ENCODE assay signal across 8 cellular contexts in genomic region chr9:14846871-14847311, GRCh38.
DNase-seq lines count a peak whose midpoint lies in the region; ATAC-seq and TF ChIP-seq lines count a peak whose summit lies in the region.

No MANE protein-coding gene starts in this region.

- no peak overlapping the region for H3K4me3 ChIP-seq in smooth muscle cell

- whole genome bisulfite sequencing in smooth muscle cell (ENCODE audit: low lambda C conversion rate) = 16% methylated on average over 3 of the region's 3 CpGs

- no peaks in the 10 kb centered on the region for H3K9me3 ChIP-seq in smooth muscle cell (replicated peaks; ENCODE audit: low read depth)

- peaks cover 2% of the 10 kb centered on the region for H3K9me3 Mint-ChIP-seq in activated T-cell treated with anti-CD3 and anti-CD28 coated beads, Interleukin-2, amount 50 U/mL, for 24 hours

- H3F3A ChIP-seq in smooth muscle cell (ENCODE audit: low read depth) = no peaks in the 10 kb centered on the region

- no peak overlapping the region for H3K27ac ChIP-seq in smooth muscle cell (ENCODE audit: low read depth)

- H3K36me3 ChIP-seq in smooth muscle cell (ENCODE audit: low read depth) = no peaks in the 10 kb centered on the region

- no peak overlapping the region for H2AFZ ChIP-seq in smooth muscle cell (ENCODE audit: low read depth)

- H3K79me2 ChIP-seq in smooth muscle cell (ENCODE audit: low read depth) = no peaks in the 10 kb centered on the region

- peak; percentile 51 for TF ChIP-seq CTCF in smooth muscle cell (IDR thresholded peaks at IDR 0.05; ENCODE audit: borderline replicate concordance, insufficient read depth, poor library complexity, severe bottlenecking)

- no peak overlapping the region for H3K4me3 Mint-ChIP-seq in activated T-cell treated with anti-CD3 and anti-CD28 coated beads, Interleukin-2, amount 50 U/mL, for 24 hours

- H4K20me1 ChIP-seq in smooth muscle cell (ENCODE audit: low read depth) = no peaks in the 10 kb centered on the region

- H3K9ac ChIP-seq in smooth muscle cell (ENCODE audit: low read depth) = no peak overlapping the region

- H3K4me2 ChIP-seq in smooth muscle cell = no peak overlapping the region

- no peaks in the 10 kb centered on the region for H3K4me1 Mint-ChIP-seq in activated T-cell treated with anti-CD3 and anti-CD28 coated beads, Interleukin-2, amount 50 U/mL, for 24 hours (ENCODE audit: low read depth)

- ATAC-seq in GM19372 (IDR thresholded peaks at IDR 0.05; ENCODE audit: low read depth, unreplicated experiment) = peak; percentile 97
- ATAC-seq in HG03378 (IDR thresholded peaks at IDR 0.05; ENCODE audit: unreplicated experiment) = peak; percentile 96

- H3K27ac Mint-ChIP-seq in activated T-cell treated with anti-CD3 and anti-CD28 coated beads, Interleukin-2, amount 50 U/mL, for 24 hours = no peak overlapping the region

- intact Hi-C loops in head of caudate nucleus (cut with DNase I) = no loop called here

- in situ Hi-C loops in Caki2 (cut with HindIII; ENCODE audit: low pct_unique_long_range_greater_than_20kb, low sequenced_read_pairs) = no loop called here

- H3K27me3 Mint-ChIP-seq in activated T-cell treated with anti-CD3 and anti-CD28 coated beads, Interleukin-2, amount 50 U/mL, for 24 hours = peaks cover 19% of the 10 kb centered on the region

- H3K36me3 Mint-ChIP-seq in activated T-cell treated with anti-CD3 and anti-CD28 coated beads, Interleukin-2, amount 50 U/mL, for 24 hours (ENCODE audit: low read depth) = no peaks in the 10 kb centered on the region

- H3K4me1 ChIP-seq in smooth muscle cell (ENCODE audit: low read depth) = no peaks in the 10 kb centered on the region

- H3K27me3 ChIP-seq in smooth muscle cell (ENCODE audit: low read depth) = no peaks in the 10 kb centered on the region

- DNase-seq in Caki2 (ENCODE audit: low read depth) (peak; percentile 29), NCI-H82 treated with DMSO at 0.1 percent for 48 hours (lab: John Stamatoyannopoulos, UW; ENCODE audit: unreplicated experiment) (peak; percentile 39), head of caudate nucleus (peak in 27 of 42 donors; percentile 3 to 56 (median 25)), smooth muscle cell (lab: John Stamatoyannopoulos, UW; ENCODE audit: unreplicated experiment) (no peak), GOT3 (lab: John Stamatoyannopoulos, UW) (no peak)
- peak; percentile 64 for DNase-seq in activated T-cell treated with anti-CD3 and anti-CD28 coated beads, Interleukin-2, amount 50 U/mL, for 24 hours

Comparison
In these comparisons a context has a peak if more than half of its experiments do, and no peak if none do; other contexts are left out.
1. DNase-seq: peak in Caki2 (single experiment), NCI-H82 treated with DMSO at 0.1 percent for 48 hours (single experiment), activated T-cell treated with anti-CD3 and anti-CD28 coated beads, Interleukin-2, amount 50 U/mL, for 24 hours (single experiment) and head of caudate nucleus (27 of 42); none in smooth muscle cell (single experiment) and GOT3 (single experiment).